8 cellular contexts compared by ENCODE assay signal in genomic region chr5:81779125-81779934, GRCh38. TPM values are rescaled to one million over a fixed set of nuclear protein-coding genes. Genes with fewer than 3 reads are reported as not detected.
DNase-seq lines count a peak whose midpoint lies in the region; ATAC-seq lines count a peak whose summit lies in the region.

No MANE protein-coding gene starts in this region.

- H3K4me1 ChIP-seq in muscle layer of colon (ENCODE audit: insufficient read depth, low read length), result peaks cover 19% of the 10 kb centered on the region
- peaks cover 10% of the 10 kb centered on the region for H3K4me1 ChIP-seq in thymus (ENCODE audit: control insufficient read depth, insufficient read depth, low read length)

- H3K27ac ChIP-seq in muscle layer of colon (ENCODE audit: low read depth, low read length) (peak overlapping the region; percentile 48), thymus (ENCODE audit: low read depth) (peak overlapping the region; percentile 75)

- DNase-seq in DMS 273 (lab: John Stamatoyannopoulos, UW; ENCODE audit: unreplicated experiment), result peak; percentile 70
- DNase-seq in activated CD4-positive, alpha-beta T cell treated with anti-CD3 and anti-CD28 coated beads, Interleukin-2, amount 10 ng/mL, durations not matched to agents 24 days and 14 days, result peak; percentile 81
- peak; percentile 1 for DNase-seq in effector CD8-positive, alpha-beta T cell (lab: John Stamatoyannopoulos, UW)
- no peak for DNase-seq in NCI-H446 treated with DMSO at 0.1 percent for 48 hours (lab: John Stamatoyannopoulos, UW)

- H3K4me3 ChIP-seq in muscle layer of colon (ENCODE audit: low read depth in 1 of 2, low read length in 2 of 2), result peak overlapping the region; percentile 12 to 45
- H3K4me3 ChIP-seq in thymus (ENCODE audit: low read length), result peak overlapping the region; percentile 50

- H3K9me3 ChIP-seq in muscle layer of colon (ENCODE audit: low read length) (no peaks in the 10 kb centered on the region), thymus (ENCODE audit: control insufficient read depth) (no peaks in the 10 kb centered on the region)

- H3K27me3 Mint-ChIP-seq in IgD-negative memory B cell, result no peaks in the 10 kb centered on the region
- H3K27me3 Mint-ChIP-seq in activated CD4-positive, alpha-beta T cell treated with anti-CD3 and anti-CD28 coated beads, Interleukin-2, amount 10 ng/mL, durations not matched to agents 24 days and 14 days, result peaks cover under 1% of the 10 kb centered on the region

- H3K36me3 ChIP-seq in muscle layer of colon (ENCODE audit: insufficient read depth, low read length), result no peaks in the 10 kb centered on the region
- H3K36me3 ChIP-seq in thymus (ENCODE audit: control insufficient read depth, insufficient read depth), result no peaks in the 10 kb centered on the region

- WGBS in thymus, result 3% methylated on average over 5 of the region's 5 CpGs

- intact Hi-C loops in activated CD4-positive, alpha-beta T cell treated with anti-CD3 and anti-CD28 coated beads, Interleukin-2, amount 10 ng/mL, durations not matched to agents 24 days and 14 days (cut with micrococcal nuclease), result loop anchor here (2.0 kb wide), 1 partner anchor 73 kb away; no protein-coding TSS in a partner anchor

- peak; percentile 94 for ATAC-seq in GM21390 (IDR thresholded peaks at IDR 0.05; ENCODE audit: unreplicated experiment)

- H3K27ac Mint-ChIP-seq in IgD-negative memory B cell, result peak overlapping the region; percentile 17 to 97 (median 93)
- H3K27ac Mint-ChIP-seq in activated CD4-positive, alpha-beta T cell treated with anti-CD3 and anti-CD28 coated beads, Interleukin-2, amount 10 ng/mL, durations not matched to agents 24 days and 14 days, result peak overlapping the region; percentile 88

- H3K4me1 Mint-ChIP-seq in IgD-negative memory B cell, result peaks cover 16 to 20% (median 18%) of the 10 kb centered on the region in 3 donors
- H3K4me1 Mint-ChIP-seq in activated CD4-positive, alpha-beta T cell treated with anti-CD3 and anti-CD28 coated beads, Interleukin-2, amount 10 ng/mL, durations not matched to agents 24 days and 14 days, result peaks cover 21% of the 10 kb centered on the region

- H3K9me3 Mint-ChIP-seq in IgD-negative memory B cell, result no peaks in the 10 kb centered on the region
- no peaks in the 10 kb centered on the region for H3K9me3 Mint-ChIP-seq in activated CD4-positive, alpha-beta T cell treated with anti-CD3 and anti-CD28 coated beads, Interleukin-2, amount 10 ng/mL, durations not matched to agents 24 days and 14 days

- peak overlapping the region; percentile 6 for H3K9ac ChIP-seq in muscle layer of colon (ENCODE audit: low read length)

- H3K36me3 Mint-ChIP-seq in IgD-negative memory B cell, result no peaks in the 10 kb centered on the region
- H3K36me3 Mint-ChIP-seq in activated CD4-positive, alpha-beta T cell treated with anti-CD3 and anti-CD28 coated beads, Interleukin-2, amount 10 ng/mL, durations not matched to agents 24 days and 14 days (ENCODE audit: low read depth), result no peaks in the 10 kb centered on the region

- H3K4me3 Mint-ChIP-seq in IgD-negative memory B cell, result peak overlapping the region; percentile 12 to 94 (median 89)
- peak overlapping the region; percentile 85 for H3K4me3 Mint-ChIP-seq in activated CD4-positive, alpha-beta T cell treated with anti-CD3 and anti-CD28 coated beads, Interleukin-2, amount 10 ng/mL, durations not matched to agents 24 days and 14 days

- H3K27me3 ChIP-seq in muscle layer of colon (ENCODE audit: control insufficient read depth in 1 of 2, insufficient read depth in 2 of 2, low read length in 2 of 2), result no peaks in the 10 kb centered on the region
- no peaks in the 10 kb centered on the region for H3K27me3 ChIP-seq in thymus (ENCODE audit: control insufficient read depth, insufficient read depth)

RNA-seq across cellular contexts. Expression of gene SSBP2, which starts 28.4 kb away (rescaled TPM):
- polyA plus RNA-seq in IgD-negative memory B cell, result 35.8 TPM
- total RNA-seq in activated CD4-positive, alpha-beta T cell treated with anti-CD3 and anti-CD28 coated beads, Interleukin-2, amount 10 ng/mL, durations not matched to agents 24 days and 14 days, result 13.1 and 13.4 TPM in 2 replicates
- polyA plus RNA-seq in thymus, result 61.1 TPM
